22 cellular contexts compared by ENCODE assay signal in the genomic region with DNA sequence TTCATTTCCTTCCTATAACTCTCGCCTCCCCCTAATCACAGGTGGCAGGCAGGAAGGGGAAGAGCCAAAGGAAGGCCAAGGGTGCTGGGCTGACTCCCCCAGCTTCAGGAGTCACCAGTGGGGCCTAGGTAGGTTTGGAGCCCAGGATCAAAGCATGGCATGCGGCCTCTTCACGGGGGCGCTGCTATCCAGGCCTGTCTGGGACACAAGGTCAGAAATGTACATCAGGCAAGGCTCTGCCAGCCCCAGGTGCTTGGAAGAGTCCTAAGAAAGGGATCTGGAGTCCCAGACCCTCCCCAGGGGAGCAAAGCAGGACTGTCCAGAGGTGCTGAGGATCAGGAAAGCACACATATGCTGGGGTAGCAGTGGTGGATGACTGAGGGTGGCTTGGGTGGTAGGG. TPM values are rescaled to one million over a fixed set of nuclear protein-coding genes. Genes with fewer than 3 reads are reported as not detected.
DNase-seq lines count a peak whose midpoint lies in the region; ATAC-seq and TF ChIP-seq lines count a peak whose summit lies in the region.
"Had no signal": no experiment of that assay in that cellular context is flagged by ENCODE, and none has a peak within 500 bp of the region (broad histone marks: within the 10 kb centered on the region; RNA-seq: fewer than 3 reads in every experiment).

No MANE protein-coding gene starts in this region.

- peaks cover 27% of the 10 kb centered on the region for H3K4me1 ChIP-seq in CD8-positive, alpha-beta T cell (ENCODE audit: insufficient read depth, low read length)

- intact Hi-C loops in CD8-positive, alpha-beta T cell (cut with DNase I, micrococcal nuclease): no loop called here
- intact Hi-C loops in sciatic nerve (cut with DNase I): no loop called here

- POLR2A ChIA-PET in CD8-positive, alpha-beta T cell (lab: Charles Lee): no interaction called here

- H3K4me3 ChIP-seq in CD8-positive, alpha-beta T cell (ENCODE audit: low read depth, low read length): no peak overlapping the region
- H3K4me3 ChIP-seq: GM23248, thoracic aorta had no signal

- H3K36me3 ChIP-seq in CD8-positive, alpha-beta T cell (ENCODE audit: insufficient read depth, low read length): peaks cover 21% of the 10 kb centered on the region

- no peak overlapping the region for H3K27ac ChIP-seq in CD8-positive, alpha-beta T cell (ENCODE audit: low read depth, low read length)
- H3K27ac ChIP-seq: GM23248, thoracic aorta had no signal

- no peaks in the 10 kb centered on the region for H3K9me3 ChIP-seq in CD8-positive, alpha-beta T cell (ENCODE audit: low read length)
- H3K9me3 ChIP-seq: thoracic aorta had no signal

- peaks cover 52% of the 10 kb centered on the region for H3K4me1 Mint-ChIP-seq in activated T-cell treated with anti-CD3 and anti-CD28 coated beads, Interleukin-2, amount 50 U/mL, for 24 hours (ENCODE audit: low read depth)
- H3K4me1 Mint-ChIP-seq in CD8-positive, alpha-beta T cell (ENCODE audit: low read depth): peaks cover 31% of the 10 kb centered on the region
- H3K4me1 Mint-ChIP-seq in chondrocyte (ENCODE audit: low read depth): peaks cover 25% of the 10 kb centered on the region

- no peaks in the 10 kb centered on the region for H3K9me3 Mint-ChIP-seq in activated T-cell treated with anti-CD3 and anti-CD28 coated beads, Interleukin-2, amount 50 U/mL, for 24 hours
- no peaks in the 10 kb centered on the region for H3K9me3 Mint-ChIP-seq in CD8-positive, alpha-beta T cell
- H3K9me3 Mint-ChIP-seq in chondrocyte (ENCODE audit: low read depth): no peaks in the 10 kb centered on the region
- H3K9me3 Mint-ChIP-seq: activated T-helper 2 cell treated with anti-CD3 and anti-CD28 coated beads, Interferon-gamma antibody, Interleukin-2, Interleukin-4, amounts not matched to agents 10 μg/mL and 5 μg/mL and 100 μg/mL, durations not matched to agents 14 hours and 24 hours and 36 hours; IgD-negative memory B cell; natural killer cell treated with Interleukin-12 subunit alpha and Interleukin-12 subunit beta and Interleukin-15 and Interleukin-18, amount 100 ng/mL, for 72 hours had no signal

- no peaks in the 10 kb centered on the region for H3K27me3 ChIP-seq in CD8-positive, alpha-beta T cell (ENCODE audit: insufficient read depth, low read length)

- H3K4me3 Mint-ChIP-seq in activated T-cell treated with anti-CD3 and anti-CD28 coated beads, Interleukin-2, amount 50 U/mL, for 24 hours: no peak overlapping the region
- no peak overlapping the region for H3K4me3 Mint-ChIP-seq in CD8-positive, alpha-beta T cell
- H3K4me3 Mint-ChIP-seq in chondrocyte (ENCODE audit: unreplicated experiment): no peak overlapping the region
- H3K4me3 Mint-ChIP-seq: natural killer cell treated with Interleukin-12 subunit alpha and Interleukin-12 subunit beta and Interleukin-15 and Interleukin-18, amount 100 ng/mL, for 72 hours had no signal

- H3K27ac Mint-ChIP-seq in activated T-cell treated with anti-CD3 and anti-CD28 coated beads, Interleukin-2, amount 50 U/mL, for 24 hours: peak overlapping the region; percentile 69
- peak overlapping the region; percentile 73 for H3K27ac Mint-ChIP-seq in CD8-positive, alpha-beta T cell
- no peak overlapping the region for H3K27ac Mint-ChIP-seq in chondrocyte (ENCODE audit: unreplicated experiment)
- H3K27ac Mint-ChIP-seq: progenitor cell of endocrine pancreas had no signal

- no peak for DNase-seq in activated T-cell treated with anti-CD3 and anti-CD28 coated beads, Interleukin-2, amount 50 U/mL, for 24 hours
- DNase-seq in activated T-cell treated with anti-CD3 and anti-CD28 coated beads, Interleukin-2, amount 50 U/mL, for 48 hours: no peak
- no peak for DNase-seq in CD8-positive, alpha-beta T cell
- peak; percentile 59 for DNase-seq in chondrocyte (ENCODE audit: low spot score)
- DNase-seq in sciatic nerve (ENCODE audit: low spot score): peak; percentile 45
- DNase-seq in RKO (ENCODE audit: low spot score): no peak
- DNase-seq: ACHN; aorta; GM23248; islet precursor cell; NCI-H2029; NK-92 treated with Interleukin-12 subunit alpha and Interleukin-12 subunit beta, amount 100 ng/mL, for 24 hours; RPMI8226; small intestine; stimulated activated CD8-positive, alpha-beta memory T cell treated with anti-CD3 and anti-CD28 coated beads, Interleukin-4, amount 100 ng/mL, for 48 hours had no signal

- no peak for ATAC-seq in CD8-positive, alpha-beta T cell
- ATAC-seq in sciatic nerve (no peak), GM19455 (IDR thresholded peaks at IDR 0.05; ENCODE audit: unreplicated experiment) (no peak), HG03521 (IDR thresholded peaks at IDR 0.05; ENCODE audit: unreplicated experiment) (no peak)
- ATAC-seq: natural killer cell treated with Interleukin-12 subunit alpha and Interleukin-12 subunit beta and Interleukin-15 and Interleukin-18, amount 100 ng/mL, for 72 hours had no signal

- TF ChIP-seq CTCF in CD8-positive, alpha-beta T cell (IDR thresholded peaks at IDR 0.05): no peak
- no peak for TF ChIP-seq CTCF in chondrocyte (IDR thresholded peaks at IDR 0.05)

- no peaks in the 10 kb centered on the region for H3K27me3 Mint-ChIP-seq in activated T-cell treated with anti-CD3 and anti-CD28 coated beads, Interleukin-2, amount 50 U/mL, for 24 hours
- H3K27me3 Mint-ChIP-seq in CD8-positive, alpha-beta T cell (ENCODE audit: low read depth): no peaks in the 10 kb centered on the region
- no peaks in the 10 kb centered on the region for H3K27me3 Mint-ChIP-seq in chondrocyte (ENCODE audit: low read depth)
- H3K27me3 Mint-ChIP-seq: IgD-negative memory B cell, progenitor cell of endocrine pancreas had no signal

- peaks cover 42% of the 10 kb centered on the region for H3K36me3 Mint-ChIP-seq in activated T-cell treated with anti-CD3 and anti-CD28 coated beads, Interleukin-2, amount 50 U/mL, for 24 hours (ENCODE audit: low read depth)
- peaks cover 37% of the 10 kb centered on the region for H3K36me3 Mint-ChIP-seq in CD8-positive, alpha-beta T cell
- peaks cover 21% of the 10 kb centered on the region for H3K36me3 Mint-ChIP-seq in chondrocyte (ENCODE audit: low read depth)

- CTCF ChIA-PET in CD8-positive, alpha-beta T cell (lab: Charles Lee): interaction anchor here (1.5 to 1.9 kb wide), 3 partner anchors 8 to 55 kb away, joined by 5 read pairs; no protein-coding TSS in a partner anchor

RNA-seq across cellular contexts. Expression of a gene that starts 10.4 kb away (rescaled TPM):
- total RNA-seq in CD8-positive, alpha-beta T cell: under 1 TPM; 0.24 to 0.42 TPM
- total RNA-seq in chondrocyte: 0.15 TPM in 1 of 3 replicates, not detected in the others
- 91.7 TPM for total RNA-seq in sciatic nerve
- total RNA-seq: activated T-helper 2 cell treated with anti-CD3 and anti-CD28 coated beads, Interferon-gamma antibody, Interleukin-2, Interleukin-4, amounts not matched to agents 10 μg/mL and 5 μg/mL and 100 μg/mL, durations not matched to agents 14 hours and 24 hours and 36 hours; natural killer cell treated with Interleukin-12 subunit alpha and Interleukin-12 subunit beta and Interleukin-15 and Interleukin-18, amount 100 ng/mL, for 72 hours; progenitor cell of endocrine pancreas had no signal

RNA-seq across cellular contexts. Expression of a gene that starts 21.1 kb away (rescaled TPM):
- 100 to 1,000 TPM; 267 to 269 TPM for total RNA-seq in CD8-positive, alpha-beta T cell
- total RNA-seq in chondrocyte (188 to 208 TPM (median 190 TPM) in 3 replicates), sciatic nerve (154 TPM)

RNA-seq across cellular contexts. Expression of a gene that starts 40.5 kb away (rescaled TPM):
- under 1 TPM; 0.68 to 0.83 TPM for total RNA-seq in CD8-positive, alpha-beta T cell
- not detected in 3 replicates for total RNA-seq in chondrocyte
- 19.7 TPM for total RNA-seq in sciatic nerve
- total RNA-seq: GM23248, progenitor cell of endocrine pancreas had no signal

Comparison
In these comparisons a context has a peak if more than half of its experiments do, and no peak if none do; other contexts are left out.
1. DNase-seq: peak in chondrocyte (single experiment) and sciatic nerve (single experiment); none in activated T-cell treated with anti-CD3 and anti-CD28 coated beads, Interleukin-2, amount 50 U/mL, for 24 hours (single experiment), activated T-cell treated with anti-CD3 and anti-CD28 coated beads, Interleukin-2, amount 50 U/mL, for 48 hours (0 of 2), CD8-positive, alpha-beta T cell (0 of 7) and RKO (single experiment).
2. RNA of a gene that starts 10.4 kb away (total RNA-seq): 91.7 TPM in sciatic nerve (single experiment); 0.24 to 0.42 TPM in CD8-positive, alpha-beta T cell and 0.15 TPM in chondrocyte; every median in the first group is over 10 times any median in the second.
3. RNA of a gene that starts 40.5 kb away (total RNA-seq): 19.7 TPM in sciatic nerve (single experiment); 0.68 to 0.83 TPM in CD8-positive, alpha-beta T cell and not detected in chondrocyte; every median in the first group is over 10 times any median in the second.